Comparison of ENCODE assay signal across 22 cellular contexts in genomic region chr10:121610798-121611325, GRCh38. TPM values are rescaled to one million over a fixed set of nuclear protein-coding genes. Genes with fewer than 3 reads are reported as not detected.
DNase-seq lines count a peak whose midpoint lies in the region; ATAC-seq and TF ChIP-seq lines count a peak whose summit lies in the region.
"Had no signal": no experiment of that assay in that cellular context is flagged by ENCODE, and none has a peak within 500 bp of the region (broad histone marks: within the 10 kb centered on the region; RNA-seq: fewer than 3 reads in every experiment).

No MANE protein-coding gene starts in this region.

- H3K9ac ChIP-seq in smooth muscle cell (ENCODE audit: low read depth): no peak overlapping the region

- ATAC-seq in HG03159 (IDR thresholded peaks at IDR 0.05; ENCODE audit: unreplicated experiment) (no peak), left cardiac atrium (no peak)
- ATAC-seq: gastroesophageal sphincter, left colon, PC-3, sciatic nerve had no signal

- intact Hi-C loops in left cardiac atrium (cut with DNase I): no loop called here

- in situ Hi-C loops in HAP-1 (cut with MboI; ENCODE audit: low sequenced_read_pairs): loop anchor here (25.0 kb wide), 1 partner anchor 674 kb away; no protein-coding TSS in a partner anchor

- peak overlapping the region; percentile 5 for H2AFZ ChIP-seq in smooth muscle cell (ENCODE audit: low read depth)

- H3K36me3 ChIP-seq in HAP-1 (replicated peaks): no peaks in the 10 kb centered on the region
- H3K36me3 ChIP-seq in smooth muscle cell (ENCODE audit: low read depth): no peaks in the 10 kb centered on the region
- H3K36me3 ChIP-seq: gastroesophageal sphincter, tibial artery, WERI-Rb-1 had no signal

- peak overlapping the region; percentile 72 for H3K4me2 ChIP-seq in smooth muscle cell

- H4K20me1 ChIP-seq in smooth muscle cell (ENCODE audit: low read depth): no peaks in the 10 kb centered on the region

- no peak for TF ChIP-seq CTCF in epithelial cell of esophagus (IDR thresholded peaks at IDR 0.05; ENCODE audit: insufficient read depth, low read depth, low read length, missing control alignments)
- no peak for TF ChIP-seq CTCF in smooth muscle cell (IDR thresholded peaks at IDR 0.05; ENCODE audit: borderline replicate concordance, insufficient read depth, poor library complexity, severe bottlenecking)

- peaks cover 21% of the 10 kb centered on the region for H3F3A ChIP-seq in smooth muscle cell (ENCODE audit: low read depth)

- H3K79me2 ChIP-seq in smooth muscle cell (ENCODE audit: low read depth): no peaks in the 10 kb centered on the region

- H3K9me3 ChIP-seq in HAP-1: no peaks in the 10 kb centered on the region
- H3K9me3 ChIP-seq in smooth muscle cell (replicated peaks; ENCODE audit: low read depth): no peaks in the 10 kb centered on the region
- H3K9me3 ChIP-seq: gastroesophageal sphincter, tibial artery had no signal

- peak overlapping the region; percentile 74 for H3K27ac ChIP-seq in smooth muscle cell (ENCODE audit: low read depth)
- H3K27ac ChIP-seq: gastroesophageal sphincter, tibial artery, WERI-Rb-1 had no signal

- H3K4me3 ChIP-seq in HAP-1 (no peak overlapping the region), epithelial cell of esophagus (ENCODE audit: low read length) (no peak overlapping the region), smooth muscle cell (no peak overlapping the region)
- H3K4me3 ChIP-seq: gastroesophageal sphincter, tibial artery had no signal

- H3K4me1 ChIP-seq in HAP-1 (peaks cover 2% of the 10 kb centered on the region; the same call in 1 of the 2 replicates), smooth muscle cell (ENCODE audit: low read depth) (no peaks in the 10 kb centered on the region)

- 60% methylated on average over 7 of the region's 7 CpGs for WGBS in smooth muscle cell (ENCODE audit: low lambda C conversion rate)

- DNase-seq in HAP-1 (ENCODE audit: low spot score in 2 of 2) (peak; percentile 27 to 34), NCI-H69 (lab: John Stamatoyannopoulos, UW) (peak; percentile 34), epithelial cell of esophagus (ENCODE audit: low read depth) (peak; percentile 89), smooth muscle cell (lab: John Stamatoyannopoulos, UW; ENCODE audit: unreplicated experiment) (no peak), left cardiac atrium (no peak)
- DNase-seq in stimulated activated CD4-positive, alpha-beta T cell treated with anti-CD3 and anti-CD28 coated beads, Interleukin-1b, Interleukin-23, amount 100 ng/mL, for 48 hours: no peak
- DNase-seq: activated CD4-positive, alpha-beta T cell treated with anti-CD3 and anti-CD28 coated beads, Interleukin-2, amount 50 U/mL, for 1 hour; activated naive CD8-positive, alpha-beta T cell treated with anti-CD3 and anti-CD28 coated beads, Interleukin-2, amount 10 ng/mL, durations not matched to agents 7 days and 5 days; dermis blood vessel endothelial cell; Kasumi-1; left colon; NCI-H774; PC-3; SIG-M5; stimulated activated CD4-positive, alpha-beta T cell treated with anti-CD3 and anti-CD28 coated beads, Interleukin-2, amount 100 ng/mL, for 24 hours; stimulated activated naive CD4-positive, alpha-beta T cell; tibial artery; WERI-Rb-1 had no signal

- H3K27me3 ChIP-seq in HAP-1 (ENCODE audit: low read depth) (no peaks in the 10 kb centered on the region), smooth muscle cell (ENCODE audit: low read depth) (no peaks in the 10 kb centered on the region)

RNA-seq across cellular contexts. Expression of gene FGFR2, which starts 12.6 kb away (rescaled TPM):
- 85.9 and 115 TPM in 2 replicates for total RNA-seq in smooth muscle cell
- polyA plus RNA-seq in smooth muscle cell: 82.7 and 103 TPM in 2 replicates
- total RNA-seq in left cardiac atrium: 10 to 100 TPM in 1 of 2 donors, 1 to 10 TPM in 1; 6.1 to 24.4 TPM
- total RNA-seq: T-helper 1 cell treated with Interleukin-12 subunit alpha and Interleukin-12 subunit beta and Interleukin-4 antibody, amounts not matched to agents 30 ng/mL and 1 ng/mL, for 36 hours had no signal

Comparison
In these comparisons a context has a peak if more than half of its experiments do, and no peak if none do; other contexts are left out.
1. DNase-seq: peak in HAP-1 (2 of 2), NCI-H69 (single experiment) and epithelial cell of esophagus (single experiment); none in smooth muscle cell (single experiment), stimulated activated CD4-positive, alpha-beta T cell treated with anti-CD3 and anti-CD28 coated beads, Interleukin-1b, Interleukin-23, amount 100 ng/mL, for 48 hours (single experiment) and left cardiac atrium (single experiment).